1 cellular context compared by ENCODE assay signal in genomic region chr6:95366414-95366813, GRCh38.
TF ChIP-seq lines count a peak whose summit lies in the region.

No MANE protein-coding gene starts in this region.

TF ChIP-seq in GM23338, 12 proteins besides CTCF, POLR2A, EP300 and RAD21 (continued from another document):
- no peak for TF ChIP-seq ETS1 (IDR thresholded peaks at IDR 0.05)
- TF ChIP-seq REST (IDR thresholded peaks at IDR 0.05; ENCODE audit: unreplicated experiment), result no peak
- no peak for TF ChIP-seq EZH2 (IDR thresholded peaks at IDR 0.05; ENCODE audit: low read depth, unreplicated experiment)
- no peak for TF ChIP-seq EZH2phosphoT487 (IDR thresholded peaks at IDR 0.05; ENCODE audit: unreplicated experiment)
